ENCODE assay signal across 31 cellular contexts in genomic region chr12:24423611-24424010, GRCh38.
"Had no signal": no experiment of that assay in that cellular context is flagged by ENCODE, and none has a peak within 500 bp of the region (broad histone marks: within the 10 kb centered on the region; RNA-seq: fewer than 3 reads in every experiment).

No MANE protein-coding gene starts in this region.

- H3K36me3 ChIP-seq: ascending aorta, cardiac muscle cell had no signal

- H3K4me3 ChIP-seq: ascending aorta, cardiac muscle cell had no signal

- H3K27me3 ChIP-seq: ascending aorta, cardiac muscle cell had no signal

- DNase-seq: activated B cell treated with CpG ODN at 0.5 μM for 24 hours; activated CD4-positive, alpha-beta memory T cell treated with anti-CD3 and anti-CD28 coated beads for 36 hours; activated CD4-positive, alpha-beta T cell treated with anti-CD3 and anti-CD28 coated beads for 4 hours; activated CD4-positive, alpha-beta T cell treated with anti-CD3 and anti-CD28 coated beads, Interleukin-2, amount 10 ng/mL, durations not matched to agents 24 days and 14 days; activated CD4-positive, alpha-beta T cell treated with anti-CD3 and anti-CD28 coated beads, Interleukin-2, amount 50 U/mL, for 1 hour; activated CD4-positive, alpha-beta T cell treated with anti-CD3 and anti-CD28 coated beads, Interleukin-2, amount 50 U/mL, for 4 hours; activated CD4-positive, CD25-positive, alpha-beta regulatory T cell treated with anti-CD3 and anti-CD28 coated beads, Interleukin-2, amount 50 U/mL, for 72 hours; activated CD8-positive, alpha-beta memory T cell treated with anti-CD3 and anti-CD28 coated beads, Interleukin-2, amount 50 U/mL, for 4 hours; activated CD8-positive, alpha-beta T cell treated with anti-CD3 and anti-CD28 coated beads for 36 hours; activated effector memory CD4-positive, alpha-beta T cell treated with anti-CD3 and anti-CD28 coated beads, Interleukin-2, amount 50 U/mL, for 16 hours; activated gamma-delta T cell treated with Interleukin-2 at 50 U/mL for 16 hours; activated naive CD4-positive, alpha-beta T cell; activated naive CD4-positive, alpha-beta T cell treated with anti-CD3 and anti-CD28 coated beads for 36 hours; activated naive CD4-positive, alpha-beta T cell treated with anti-CD3 and anti-CD28 coated beads, Interleukin-2, amount 50 U/mL, for 16 hours; activated naive CD8-positive, alpha-beta T cell treated with anti-CD3 and anti-CD28 coated beads, Interleukin-2, amount 10 ng/mL, durations not matched to agents 7 days and 5 days; activated naive CD8-positive, alpha-beta T cell treated with anti-CD3 and anti-CD28 coated beads, Interleukin-2, amount 50 U/mL, for 24 hours; activated T-cell treated with anti-CD3 and anti-CD28 coated beads for 4 hours; activated T-cell treated with anti-CD3 and anti-CD28 coated beads, Interleukin-2, amount 50 U/mL, for 1 hour; activated T-cell treated with anti-CD3 and anti-CD28 coated beads, Interleukin-2, amount 50 U/mL, for 4 hours; activated T-cell treated with anti-CD3 and anti-CD28 coated beads, Interleukin-2, amount 50 U/mL, for 72 hours; amygdala; anterior cingulate cortex; caudate nucleus; cerebellar nuclear complex; T-helper 2 cell; T-helper 9 cell had no signal

- H3K9me3 ChIP-seq: ascending aorta had no signal

- ATAC-seq: activated CD8-positive, alpha-beta T cell treated with anti-CD3 and anti-CD28 coated beads for 36 hours; activated naive CD4-positive, alpha-beta T cell treated with anti-CD3 and anti-CD28 coated beads, Interleukin-2, amount 50 U/mL, for 72 hours; activated naive CD8-positive, alpha-beta T cell treated with anti-CD3 and anti-CD28 coated beads, Interleukin-2, amount 50 U/mL, for 24 hours; activated T-cell treated with anti-CD3 and anti-CD28 coated beads, Interleukin-2, amount 50 U/mL, for 4 hours; activated T-cell treated with anti-CD3 and anti-CD28 coated beads, Interleukin-2, amount 50 U/mL, for 72 hours; activated T-helper 17 cell treated with anti-CD3 and anti-CD28 coated beads, Interleukin-2, amount 50 U/mL, for 72 hours had no signal

- H3K27ac ChIP-seq: ascending aorta, cardiac muscle cell, VCaP had no signal
